In the genomic region with DNA sequence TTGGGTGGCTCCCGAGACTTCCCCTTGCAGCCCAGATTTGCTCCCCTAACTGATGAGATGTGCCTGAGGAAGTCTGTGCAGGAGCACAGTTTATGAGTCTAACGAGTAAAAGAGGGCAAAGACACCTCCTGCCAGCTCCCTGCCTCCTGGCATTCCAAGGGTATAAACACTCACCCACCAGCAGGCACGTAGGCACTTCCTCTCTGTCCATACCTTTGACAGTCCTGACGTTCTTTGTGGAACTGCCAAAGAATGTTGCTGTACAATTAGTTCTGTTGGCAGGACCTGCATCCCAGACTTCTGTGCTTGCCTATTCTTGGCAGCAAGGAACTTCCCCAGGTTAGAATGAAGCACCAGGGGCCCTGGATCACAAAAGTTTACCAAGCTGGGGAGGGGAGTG, we compare ENCODE assay signal across 14 cellular contexts.
DNase-seq lines count a peak whose midpoint lies in the region; TF ChIP-seq lines count a peak whose summit lies in the region.
"Had no signal": no experiment of that assay in that cellular context is flagged by ENCODE, and none has a peak within 500 bp of the region (broad histone marks: within the 10 kb centered on the region; RNA-seq: fewer than 3 reads in every experiment).

No MANE protein-coding gene starts in this region.

- BruUV-seq in mammary epithelial cell (replicated peaks; lab: Mats Ljungman, UMichigan) (no TSS peak), MCF 10A (replicated peaks; lab: Mats Ljungman, UMichigan) (no TSS peak)

- H3K4me3 ChIP-seq in mammary epithelial cell (replicated peaks in 1 of 3; ENCODE audit: insufficient read depth in 1 of 3, low read depth in 2 of 3, low read length in 3 of 3) (no peak overlapping the region), trophoblast cell (ENCODE audit: low read depth, low read length) (no peak overlapping the region)
- H3K4me3 ChIP-seq: A549 had no signal

- no peak overlapping the region for H3K9ac ChIP-seq in mammary epithelial cell (ENCODE audit: insufficient read depth, low read length)
- H3K9ac ChIP-seq in trophoblast cell (ENCODE audit: low read length): no peak overlapping the region

- no peaks in the 10 kb centered on the region for H4K20me1 ChIP-seq in mammary epithelial cell (ENCODE audit: insufficient read depth, low read length)

- H3K27ac Mint-ChIP-seq in MCF 10A (ENCODE audit: low read depth, unreplicated experiment) (no peak overlapping the region), nephron progenitor cell (no peak overlapping the region)
- H3K27ac Mint-ChIP-seq: CD4-positive, alpha-beta T cell; H9 had no signal

- H3K27ac ChIP-seq in mammary epithelial cell (ENCODE audit: insufficient read depth, low read depth, low read length): no peak overlapping the region
- peak overlapping the region; percentile 51 for H3K27ac ChIP-seq in epithelial cell of prostate
- no peak overlapping the region for H3K27ac ChIP-seq in trophoblast cell (ENCODE audit: low read depth, low read length)
- H3K27ac ChIP-seq: 22Rv1, A549, C4-2B had no signal

- H4K91ac ChIP-seq in trophoblast cell (ENCODE audit: low read depth, low read length): no peak overlapping the region

- H3K27me3 ChIP-seq in mammary epithelial cell (ENCODE audit: insufficient read depth, low read length) (no peaks in the 10 kb centered on the region), trophoblast cell (ENCODE audit: insufficient read depth, low read length) (no peaks in the 10 kb centered on the region)

- no peak overlapping the region for H2BK120ac ChIP-seq in trophoblast cell (ENCODE audit: insufficient read depth, low read length, poor library complexity)

- H4K12ac ChIP-seq in trophoblast cell (ENCODE audit: low read depth, low read length): no peak overlapping the region

- H2AFZ ChIP-seq in mammary epithelial cell (ENCODE audit: low read depth, low read length) (peak overlapping the region; percentile 56), trophoblast cell (ENCODE audit: insufficient read depth, low read length, poor library complexity) (no peak overlapping the region)

- in situ Hi-C loops in mammary epithelial cell (cut with MboI; ENCODE audit: low sequenced_read_pairs in 2 of 2): no loop called here

- no peak overlapping the region for H3K4ac ChIP-seq in trophoblast cell (ENCODE audit: low read depth, low read length)

- H3K9me3 Mint-ChIP-seq in MCF 10A (ENCODE audit: unreplicated experiment) (no peaks in the 10 kb centered on the region), nephron progenitor cell (peaks cover 8% of the 10 kb centered on the region)
- H3K9me3 Mint-ChIP-seq: CD4-positive, alpha-beta T cell had no signal

- TF ChIP-seq CTCF in mammary epithelial cell (conservative IDR thresholded peaks at IDR 0.05 in 1 of 2, IDR thresholded peaks at IDR 0.05 in 1 of 2; ENCODE audit: extremely low read depth in 1 of 2, insufficient read depth in 1 of 2, low read depth in 1 of 2, low read length in 2 of 2): no peak
- TF ChIP-seq CTCF in MCF 10A (IDR thresholded peaks at IDR 0.05; ENCODE audit: unreplicated experiment): no peak
- TF ChIP-seq CTCF in nephron progenitor cell (IDR thresholded peaks at IDR 0.05): no peak

- H3K79me1 ChIP-seq in trophoblast cell (ENCODE audit: low read length): no peaks in the 10 kb centered on the region

- no peak overlapping the region for H4K8ac ChIP-seq in trophoblast cell (ENCODE audit: low read depth, low read length)

- no peak overlapping the region for H3K23ac ChIP-seq in trophoblast cell (ENCODE audit: low read length)

- no peak overlapping the region for H2BK5ac ChIP-seq in trophoblast cell (ENCODE audit: low read depth, low read length, poor library complexity)

- H3K4me1 Mint-ChIP-seq in MCF 10A (ENCODE audit: insufficient read depth, unreplicated experiment) (no peaks in the 10 kb centered on the region), nephron progenitor cell (no peaks in the 10 kb centered on the region)
- H3K4me1 Mint-ChIP-seq: H9 had no signal

- peak; percentile 50 for DNase-seq in mammary epithelial cell
- no peak for DNase-seq in MCF 10A (ENCODE audit: unreplicated experiment)
- peak; percentile 8 for DNase-seq in epithelial cell of prostate (ENCODE audit: low read depth, low spot score)
- DNase-seq in trophoblast cell: peak; percentile 33 to 60
- DNase-seq in nephron progenitor cell: no peak
- DNase-seq in cerebellar cortex (ENCODE audit: low spot score): no peak
- DNase-seq in stimulated activated CD4-positive, alpha-beta T cell treated with anti-CD3 and anti-CD28 coated beads, Interleukin-1b, Interleukin-23, amount 100 ng/mL, for 48 hours: no peak
- DNase-seq: AML-193; Caco-2; CD4-positive, alpha-beta T cell; H9 had no signal

- peaks cover 7% of the 10 kb centered on the region for H3K36me3 Mint-ChIP-seq in MCF 10A (ENCODE audit: insufficient read depth, unreplicated experiment)
- H3K36me3 Mint-ChIP-seq in nephron progenitor cell (ENCODE audit: low read depth): no peaks in the 10 kb centered on the region

- H3K79me2 ChIP-seq in mammary epithelial cell (ENCODE audit: insufficient read depth, low read length) (no peaks in the 10 kb centered on the region), trophoblast cell (ENCODE audit: control insufficient read depth, insufficient read depth, low read length, poor library complexity) (no peaks in the 10 kb centered on the region)

- H3K9me3 ChIP-seq in mammary epithelial cell (replicated peaks; ENCODE audit: insufficient read depth, low read length): no peaks in the 10 kb centered on the region
- no peaks in the 10 kb centered on the region for H3K9me3 ChIP-seq in trophoblast cell (ENCODE audit: insufficient read depth, low read depth, low read length)
- H3K9me3 ChIP-seq: A549, Caco-2 had no signal

- intact Hi-C loops in mammary epithelial cell (cut with micrococcal nuclease) (no loop called here), MCF 10A (cut with micrococcal nuclease) (no loop called here)

- WGBS in mammary epithelial cell (ENCODE audit: low coverage, missing lambda C conversion rate): 10% methylated on average over 3 of the region's 4 CpGs
- WGBS in trophoblast cell (ENCODE audit: extremely low coverage, insufficient coverage, insufficient read length): no CpG with 5 or more reads among the region's 4 CpGs

- no peak overlapping the region for H3K18ac ChIP-seq in trophoblast cell (ENCODE audit: low read length)

- POLR2A ChIA-PET in MCF 10A (lab: Yijun Ruan, JAX): no interaction called here

- H2BK12ac ChIP-seq in trophoblast cell (ENCODE audit: low read length): no peak overlapping the region

- no peaks in the 10 kb centered on the region for H3K4me1 ChIP-seq in mammary epithelial cell (ENCODE audit: insufficient read depth, low read length)
- no peaks in the 10 kb centered on the region for H3K4me1 ChIP-seq in trophoblast cell (ENCODE audit: control insufficient read depth in 1 of 2, insufficient read depth in 2 of 2, low read length in 2 of 2)
- H3K4me1 ChIP-seq: A549, Caco-2 had no signal

- H3K4me3 Mint-ChIP-seq in MCF 10A (ENCODE audit: unreplicated experiment) (no peak overlapping the region), nephron progenitor cell (no peak overlapping the region)
- H3K4me3 Mint-ChIP-seq: CD4-positive, alpha-beta T cell; H9 had no signal

- no peaks in the 10 kb centered on the region for H3K36me3 ChIP-seq in mammary epithelial cell (ENCODE audit: insufficient read depth, low read length)
- no peaks in the 10 kb centered on the region for H3K36me3 ChIP-seq in trophoblast cell (ENCODE audit: control insufficient read depth in 1 of 2, insufficient read depth in 2 of 2, low read length in 2 of 2)

- dilution Hi-C loops in mammary epithelial cell (cut with HindIII; ENCODE audit: low sequenced_read_pairs): no loop called here

- H3K27me3 Mint-ChIP-seq in MCF 10A (ENCODE audit: insufficient read depth, unreplicated experiment) (no peaks in the 10 kb centered on the region), nephron progenitor cell (ENCODE audit: low read depth, poor library complexity) (peaks cover 18% of the 10 kb centered on the region)
- H3K27me3 Mint-ChIP-seq: CD4-positive, alpha-beta T cell had no signal

- no peak overlapping the region for H2AK5ac ChIP-seq in trophoblast cell (ENCODE audit: low read length)

- no peak overlapping the region for H3K4me2 ChIP-seq in mammary epithelial cell (ENCODE audit: insufficient read depth, low read depth, low read length)
- H3K4me2 ChIP-seq in trophoblast cell (ENCODE audit: low read length): no peak overlapping the region
- H3K4me2 ChIP-seq: A549 had no signal

- CTCF ChIA-PET in mammary epithelial cell (lab: Charles Lee; ENCODE audit: low non-redundant PET): no interaction called here
- CTCF ChIA-PET in MCF 10A (lab: Yijun Ruan, JAX): interaction anchor here (0.7 kb wide), 2 partner anchors 723 to 833 kb away, joined by 3 read pairs; no protein-coding TSS in a partner anchor

- H3K14ac ChIP-seq in trophoblast cell (ENCODE audit: low read length): no peak overlapping the region

Comparison
In these comparisons a context has a peak if more than half of its experiments do, and no peak if none do; other contexts are left out.
1. DNase-seq: peak in mammary epithelial cell (single experiment), epithelial cell of prostate (single experiment) and trophoblast cell (2 of 2); none in MCF 10A (single experiment), nephron progenitor cell (single experiment), cerebellar cortex (single experiment) and stimulated activated CD4-positive, alpha-beta T cell treated with anti-CD3 and anti-CD28 coated beads, Interleukin-1b, Interleukin-23, amount 100 ng/mL, for 48 hours (single experiment).